In the genomic region with DNA sequence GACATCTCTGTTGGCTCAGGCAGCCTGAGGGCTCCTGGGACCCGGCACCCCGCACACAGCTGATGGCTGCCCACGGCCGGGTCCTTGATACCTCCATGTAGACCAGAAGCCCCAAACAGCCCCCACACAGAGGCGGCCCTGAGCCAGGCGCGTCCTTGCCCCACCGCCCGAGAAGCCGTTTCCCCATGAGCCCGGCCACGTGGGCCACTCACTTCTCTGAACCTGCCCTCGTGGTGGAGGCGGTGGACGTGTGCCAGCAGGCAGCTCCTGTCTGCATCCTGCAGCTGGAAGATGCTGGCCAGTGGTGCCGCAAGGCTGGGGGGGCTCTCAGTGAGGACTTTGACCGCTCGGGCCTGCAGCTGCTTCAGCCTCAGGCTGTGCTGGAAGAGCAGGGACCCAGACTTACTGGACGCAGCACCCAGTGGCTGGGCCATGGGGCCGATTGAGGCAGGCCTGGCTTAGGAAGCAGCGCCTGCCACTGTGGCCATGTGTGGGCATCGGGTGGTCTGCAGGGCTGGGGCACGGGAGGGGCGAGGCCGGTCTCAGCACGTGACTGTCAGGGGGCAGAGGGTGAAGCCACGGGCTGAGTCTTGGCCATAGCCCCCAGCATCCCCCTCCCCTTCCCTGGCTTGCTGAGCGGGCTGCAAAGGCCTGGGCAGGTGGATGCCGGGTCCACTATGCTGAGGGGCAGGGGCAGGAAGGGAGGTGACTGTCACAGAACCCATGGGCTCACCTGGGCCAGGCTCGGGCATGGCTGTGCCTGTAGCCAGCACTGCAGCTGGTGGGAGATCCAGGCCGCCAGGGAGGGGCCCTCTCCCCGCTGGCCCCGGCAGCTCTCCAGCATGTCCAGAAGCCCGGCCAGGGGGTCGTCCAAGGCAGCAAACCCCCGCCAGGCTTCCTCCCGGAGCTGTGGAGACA, we compare ENCODE assay signal across 1 cellular context.
TF ChIP-seq lines count a peak whose summit lies in the region.

No MANE protein-coding gene starts in this region.

TF ChIP-seq in IMR-90, 13 proteins besides CTCF, POLR2A, EP300 and RAD21:
- TF ChIP-seq CHD1 (IDR thresholded peaks at IDR 0.05; ENCODE audit: low read depth, low read length) (no peak), MAFK (IDR thresholded peaks at IDR 0.05; ENCODE audit: low read depth, low read length) (no peak), NFE2L2 (IDR thresholded peaks at IDR 0.05; ENCODE audit: low read depth, low read length) (no peak), MXI1 (IDR thresholded peaks at IDR 0.05; ENCODE audit: borderline replicate concordance, low read depth, low read length) (no peak), RFX5 (IDR thresholded peaks at IDR 0.05; ENCODE audit: low read depth, low read length) (no peak), CEBPB (IDR thresholded peaks at IDR 0.05; ENCODE audit: low read depth, low read length) (no peak), MAZ (IDR thresholded peaks at IDR 0.05; ENCODE audit: borderline replicate concordance, low read depth, low read length) (no peak), RCOR1 (IDR thresholded peaks at IDR 0.05; ENCODE audit: insufficient replicate concordance, low read length) (no peak), BHLHE40 (IDR thresholded peaks at IDR 0.05; ENCODE audit: low read depth, low read length) (no peak), SMC3 (IDR thresholded peaks at IDR 0.05; ENCODE audit: low read depth, low read length) (no peak), FOS (IDR thresholded peaks at IDR 0.05; ENCODE audit: low read depth, low read length) (no peak)
- TF ChIP-seq, protein P1, sequence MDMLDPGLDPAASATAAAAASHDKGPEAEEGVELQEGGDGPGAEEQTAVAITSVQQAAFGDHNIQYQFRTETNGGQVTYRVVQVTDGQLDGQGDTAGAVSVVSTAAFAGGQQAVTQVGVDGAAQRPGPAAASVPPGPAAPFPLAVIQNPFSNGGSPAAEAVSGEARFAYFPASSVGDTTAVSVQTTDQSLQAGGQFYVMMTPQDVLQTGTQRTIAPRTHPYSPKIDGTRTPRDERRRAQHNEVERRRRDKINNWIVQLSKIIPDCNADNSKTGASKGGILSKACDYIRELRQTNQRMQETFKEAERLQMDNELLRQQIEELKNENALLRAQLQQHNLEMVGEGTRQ (IDR thresholded peaks at IDR 0.05; ENCODE audit: low read depth, low read length): no peak
- TF ChIP-seq, protein P2, sequence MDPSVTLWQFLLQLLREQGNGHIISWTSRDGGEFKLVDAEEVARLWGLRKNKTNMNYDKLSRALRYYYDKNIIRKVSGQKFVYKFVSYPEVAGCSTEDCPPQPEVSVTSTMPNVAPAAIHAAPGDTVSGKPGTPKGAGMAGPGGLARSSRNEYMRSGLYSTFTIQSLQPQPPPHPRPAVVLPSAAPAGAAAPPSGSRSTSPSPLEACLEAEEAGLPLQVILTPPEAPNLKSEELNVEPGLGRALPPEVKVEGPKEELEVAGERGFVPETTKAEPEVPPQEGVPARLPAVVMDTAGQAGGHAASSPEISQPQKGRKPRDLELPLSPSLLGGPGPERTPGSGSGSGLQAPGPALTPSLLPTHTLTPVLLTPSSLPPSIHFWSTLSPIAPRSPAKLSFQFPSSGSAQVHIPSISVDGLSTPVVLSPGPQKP (IDR thresholded peaks at IDR 0.05; ENCODE audit: borderline replicate concordance, low read depth, low read length): no peak
